In genomic region chr19:44796701-44797115, GRCh38 we compare ENCODE assay signal across 9 cellular contexts. TPM values are rescaled to one million over a fixed set of nuclear protein-coding genes. Genes with fewer than 3 reads are reported as not detected.
DNase-seq lines count a peak whose midpoint lies in the region; FAIRE-seq and TF ChIP-seq lines count a peak whose summit lies in the region.
"Had no signal": no experiment of that assay in that cellular context is flagged by ENCODE, and none has a peak within 500 bp of the region (broad histone marks: within the 10 kb centered on the region; RNA-seq: fewer than 3 reads in every experiment).

No MANE protein-coding gene starts in this region.

- peak; percentile 55 to 79 for DNase-seq in breast epithelium (ENCODE audit: low spot score in 2 of 2)
- DNase-seq in MCF 10A (ENCODE audit: unreplicated experiment): no peak
- DNase-seq in activated T-helper 1 cell treated with anti-CD3 and anti-CD28 coated beads, Interleukin-12 subunit alpha, Interleukin-12 subunit beta, Interleukin-2, Interleukin-4 antibody, amounts not matched to agents 30 ng/mL and 10 ng/mL and 1 ng/mL, durations not matched to agents 14 hours and 24 hours and 36 hours (ENCODE audit: low spot score): no peak
- peak; percentile 59 for DNase-seq in kidney
- no peak for DNase-seq in middle frontal gyrus (ENCODE audit: extremely low spot score, low spot score)
- no peak for DNase-seq in tibial artery
- no peak for DNase-seq in stimulated activated CD4-positive, alpha-beta T cell treated with anti-CD3 and anti-CD28 coated beads, Interleukin-12 subunit alpha, Interleukin-12 subunit beta, amount 100 ng/mL, for 4 hours
- DNase-seq in SK-N-DZ (ENCODE audit: low spot score): no peak

- no peak overlapping the region for H3K27ac Mint-ChIP-seq in MCF 10A (ENCODE audit: low read depth, unreplicated experiment)
- peak overlapping the region; percentile 78 for H3K27ac Mint-ChIP-seq in activated T-helper 1 cell treated with anti-CD3 and anti-CD28 coated beads, Interleukin-12 subunit alpha, Interleukin-12 subunit beta, Interleukin-2, Interleukin-4 antibody, amounts not matched to agents 30 ng/mL and 10 ng/mL and 1 ng/mL, durations not matched to agents 14 hours and 24 hours and 36 hours

- H3K36me3 ChIP-seq in breast epithelium (no peaks in the 10 kb centered on the region), kidney (ENCODE audit: control insufficient read depth in 1 of 2, insufficient read depth in 2 of 2, low read length in 2 of 2) (no peaks in the 10 kb centered on the region), tibial artery (peaks cover 0 to 5% (median 0%) of the 10 kb centered on the region in 3 donors)

- H3K27me3 ChIP-seq in breast epithelium: no peaks in the 10 kb centered on the region
- H3K27me3 ChIP-seq in tibial artery: no peaks in the 10 kb centered on the region

- no peak for TF ChIP-seq POLR2A in breast epithelium (IDR thresholded peaks at IDR 0.05)

- H3K4me3 ChIP-seq in breast epithelium (no peak overlapping the region), kidney (ENCODE audit: low read length in 2 of 2) (no peak overlapping the region), tibial artery (no peak overlapping the region)

- H3K4me1 Mint-ChIP-seq in MCF 10A (ENCODE audit: insufficient read depth, unreplicated experiment): no peaks in the 10 kb centered on the region
- H3K4me1 Mint-ChIP-seq in activated T-helper 1 cell treated with anti-CD3 and anti-CD28 coated beads, Interleukin-12 subunit alpha, Interleukin-12 subunit beta, Interleukin-2, Interleukin-4 antibody, amounts not matched to agents 30 ng/mL and 10 ng/mL and 1 ng/mL, durations not matched to agents 14 hours and 24 hours and 36 hours (ENCODE audit: low read depth): peaks cover 9% of the 10 kb centered on the region

- peaks cover 29% of the 10 kb centered on the region for H3K36me3 Mint-ChIP-seq in MCF 10A (ENCODE audit: insufficient read depth, unreplicated experiment)
- H3K36me3 Mint-ChIP-seq in activated T-helper 1 cell treated with anti-CD3 and anti-CD28 coated beads, Interleukin-12 subunit alpha, Interleukin-12 subunit beta, Interleukin-2, Interleukin-4 antibody, amounts not matched to agents 30 ng/mL and 10 ng/mL and 1 ng/mL, durations not matched to agents 14 hours and 24 hours and 36 hours (ENCODE audit: low read depth): no peaks in the 10 kb centered on the region

- TF ChIP-seq CTCF in breast epithelium (IDR thresholded peaks at IDR 0.05): no peak
- TF ChIP-seq CTCF in MCF 10A (IDR thresholded peaks at IDR 0.05; ENCODE audit: unreplicated experiment): no peak
- TF ChIP-seq CTCF in kidney (IDR thresholded peaks at IDR 0.05; ENCODE audit: borderline replicate concordance, extremely low read depth, insufficient read depth): no peak
- TF ChIP-seq CTCF in tibial artery (IDR thresholded peaks at IDR 0.05): no peak

- CTCF ChIA-PET in MCF 10A (lab: Yijun Ruan, JAX): interaction anchor here (2.8 to 3.9 kb wide), 2 partner anchors 13 to 73 kb away, joined by 8 to 27 read pairs; no protein-coding TSS in a partner anchor

- H3K4me1 ChIP-seq in breast epithelium: no peaks in the 10 kb centered on the region
- peaks cover 0 to 2% of the 10 kb centered on the region in 2 donors for H3K4me1 ChIP-seq in kidney (ENCODE audit: control insufficient read depth in 1 of 2, insufficient read depth in 1 of 2, low read depth in 1 of 2, low read length in 2 of 2)
- peaks cover 0 to 15% (median 2%) of the 10 kb centered on the region in 4 donors for H3K4me1 ChIP-seq in tibial artery

- no peak overlapping the region for H3K4me3 Mint-ChIP-seq in MCF 10A (ENCODE audit: unreplicated experiment)
- H3K4me3 Mint-ChIP-seq in activated T-helper 1 cell treated with anti-CD3 and anti-CD28 coated beads, Interleukin-12 subunit alpha, Interleukin-12 subunit beta, Interleukin-2, Interleukin-4 antibody, amounts not matched to agents 30 ng/mL and 10 ng/mL and 1 ng/mL, durations not matched to agents 14 hours and 24 hours and 36 hours: no peak overlapping the region

- H3K9me3 ChIP-seq in breast epithelium (no peaks in the 10 kb centered on the region), kidney (ENCODE audit: control insufficient read depth in 1 of 2, low read length in 2 of 2) (no peaks in the 10 kb centered on the region), tibial artery (no peaks in the 10 kb centered on the region)

- FAIRE-seq in kidney (lab: Jason Lieb, UNC): no peak
- FAIRE-seq: islet of Langerhans had no signal

- BruUV-seq in MCF 10A (replicated peaks; lab: Mats Ljungman, UMichigan): no TSS peak

- no peaks in the 10 kb centered on the region for H3K9me3 Mint-ChIP-seq in MCF 10A (ENCODE audit: unreplicated experiment)
- no peaks in the 10 kb centered on the region for H3K9me3 Mint-ChIP-seq in activated T-helper 1 cell treated with anti-CD3 and anti-CD28 coated beads, Interleukin-12 subunit alpha, Interleukin-12 subunit beta, Interleukin-2, Interleukin-4 antibody, amounts not matched to agents 30 ng/mL and 10 ng/mL and 1 ng/mL, durations not matched to agents 14 hours and 24 hours and 36 hours

- POLR2A ChIA-PET in MCF 10A (lab: Yijun Ruan, JAX): no interaction called here

- H3K27ac ChIP-seq in breast epithelium (peak overlapping the region; percentile 80 to 86), kidney (ENCODE audit: low read depth in 2 of 2, low read length in 2 of 2) (peak overlapping the region in 1 of 2 donors; percentile 41), tibial artery (no peak overlapping the region)

- H3K9ac ChIP-seq in kidney (ENCODE audit: low read length in 2 of 2): no peak overlapping the region

- no peaks in the 10 kb centered on the region for H3K27me3 Mint-ChIP-seq in MCF 10A (ENCODE audit: insufficient read depth, unreplicated experiment)
- peaks cover 3% of the 10 kb centered on the region for H3K27me3 Mint-ChIP-seq in activated T-helper 1 cell treated with anti-CD3 and anti-CD28 coated beads, Interleukin-12 subunit alpha, Interleukin-12 subunit beta, Interleukin-2, Interleukin-4 antibody, amounts not matched to agents 30 ng/mL and 10 ng/mL and 1 ng/mL, durations not matched to agents 14 hours and 24 hours and 36 hours (ENCODE audit: insufficient read depth)

- intact Hi-C loops in breast epithelium (cut with DNase I; ENCODE audit: low total_unique reads): no loop called here
- intact Hi-C loops in MCF 10A (cut with micrococcal nuclease): no loop called here
- intact Hi-C loops in activated T-helper 1 cell treated with anti-CD3 and anti-CD28 coated beads, Interleukin-12 subunit alpha, Interleukin-12 subunit beta, Interleukin-2, Interleukin-4 antibody, amounts not matched to agents 30 ng/mL and 10 ng/mL and 1 ng/mL, durations not matched to agents 14 hours and 24 hours and 36 hours (cut with micrococcal nuclease): no loop called here
- intact Hi-C loops in kidney (cut with DNase I): loop anchor here (10.0 kb wide), 1 partner anchor 48 kb away; the partner anchor contains the start of gene NECTIN2
- intact Hi-C loops in tibial artery (cut with DNase I; ENCODE audit: low total_unique reads): no loop called here

RNA-seq across cellular contexts. Expression of gene BCAM, which starts 12.2 kb away (rescaled TPM):
- total RNA-seq in breast epithelium: 100 to 1,000 TPM in 1 of 3 donors, 10 to 100 TPM in 2; 17.1 to 102 (median 75.4) TPM
- 2.9 and 5.0 TPM in 2 replicates for total RNA-seq in MCF 10A (2022)
- total RNA-seq in activated T-helper 1 cell treated with anti-CD3 and anti-CD28 coated beads, Interleukin-12 subunit alpha, Interleukin-12 subunit beta, Interleukin-2, Interleukin-4 antibody, amounts not matched to agents 30 ng/mL and 10 ng/mL and 1 ng/mL, durations not matched to agents 14 hours and 24 hours and 36 hours: not detected in 2 replicates
- 748 TPM for total RNA-seq in kidney
- 671 TPM for polyA plus RNA-seq in kidney (ENCODE audit: insufficient read depth, low read depth, low replicate concordance)
- polyA plus RNA-seq in SK-N-DZ (2014; cell fraction: cytosol; rRNA removed): 0.13 TPM in 1 of 2 replicates, not detected in the other
- polyA plus RNA-seq in SK-N-DZ (2014; cell fraction: nucleus; rRNA removed): 0.22 TPM in 1 of 2 replicates, not detected in the other

RNA-seq across cellular contexts. Expression of gene CBLC, which starts 19.0 kb away (rescaled TPM):
- total RNA-seq in breast epithelium (10 to 100 TPM in 2 of 3 donors, not detected in 1; 15.7 to 18.1 TPM), MCF 10A (2022) (9.6 and 14.6 TPM in 2 replicates), kidney (11.5 TPM)
- not detected in 2 replicates for total RNA-seq in activated T-helper 1 cell treated with anti-CD3 and anti-CD28 coated beads, Interleukin-12 subunit alpha, Interleukin-12 subunit beta, Interleukin-2, Interleukin-4 antibody, amounts not matched to agents 30 ng/mL and 10 ng/mL and 1 ng/mL, durations not matched to agents 14 hours and 24 hours and 36 hours
- polyA plus RNA-seq in kidney (ENCODE audit: insufficient read depth, low read depth, low replicate concordance): 8.2 TPM
- not detected in 2 replicates for polyA plus RNA-seq in SK-N-DZ (2014; cell fraction: cytosol; rRNA removed)
- not detected in 2 replicates for polyA plus RNA-seq in SK-N-DZ (2014; cell fraction: nucleus; rRNA removed)

RNA-seq across cellular contexts. Expression of gene BCL3, which starts 48.2 kb away (rescaled TPM):
- total RNA-seq in breast epithelium: 10 to 100 TPM in 2 of 3 donors, 1 to 10 TPM in 1; 4.3 to 37.6 (median 34.4) TPM
- total RNA-seq in MCF 10A (2022): 24.4 and 32.1 TPM in 2 replicates
- total RNA-seq in activated T-helper 1 cell treated with anti-CD3 and anti-CD28 coated beads, Interleukin-12 subunit alpha, Interleukin-12 subunit beta, Interleukin-2, Interleukin-4 antibody, amounts not matched to agents 30 ng/mL and 10 ng/mL and 1 ng/mL, durations not matched to agents 14 hours and 24 hours and 36 hours: 67.2 and 74.6 TPM in 2 replicates
- total RNA-seq in kidney: 86.8 TPM
- polyA plus RNA-seq in kidney (ENCODE audit: insufficient read depth, low read depth, low replicate concordance): 23.2 TPM
- 0.08 and 0.69 TPM in 2 replicates for polyA plus RNA-seq in SK-N-DZ (2014; cell fraction: cytosol; rRNA removed)
- 0.34 and 1.4 TPM in 2 replicates for polyA plus RNA-seq in SK-N-DZ (2014; cell fraction: nucleus; rRNA removed)

RNA-seq across cellular contexts. Expression of gene NECTIN2, which starts 49.4 kb away (rescaled TPM):
- total RNA-seq in breast epithelium: 100 to 1,000 TPM in 1 of 3 donors, 10 to 100 TPM in 2; 28.0 to 114 (median 86.6) TPM
- 46.5 and 56.7 TPM in 2 replicates for total RNA-seq in MCF 10A (2022)
- total RNA-seq in activated T-helper 1 cell treated with anti-CD3 and anti-CD28 coated beads, Interleukin-12 subunit alpha, Interleukin-12 subunit beta, Interleukin-2, Interleukin-4 antibody, amounts not matched to agents 30 ng/mL and 10 ng/mL and 1 ng/mL, durations not matched to agents 14 hours and 24 hours and 36 hours: 0.08 and 0.39 TPM in 2 replicates
- 110 TPM for total RNA-seq in kidney
- 111 TPM for polyA plus RNA-seq in kidney (ENCODE audit: insufficient read depth, low read depth, low replicate concordance)
- 7.6 and 16.4 TPM in 2 replicates for polyA plus RNA-seq in SK-N-DZ (2014; cell fraction: cytosol; rRNA removed)
- polyA plus RNA-seq in SK-N-DZ (2014; cell fraction: nucleus; rRNA removed): 3.0 and 4.2 TPM in 2 replicates

Comparison
In these comparisons a context has a peak if more than half of its experiments do, and no peak if none do; other contexts are left out.
1. DNase-seq: peak in breast epithelium (2 of 2) and kidney (single experiment); none in MCF 10A (single experiment), activated T-helper 1 cell treated with anti-CD3 and anti-CD28 coated beads, Interleukin-12 subunit alpha, Interleukin-12 subunit beta, Interleukin-2, Interleukin-4 antibody, amounts not matched to agents 30 ng/mL and 10 ng/mL and 1 ng/mL, durations not matched to agents 14 hours and 24 hours and 36 hours (single experiment), middle frontal gyrus (single experiment), tibial artery (0 of 2), stimulated activated CD4-positive, alpha-beta T cell treated with anti-CD3 and anti-CD28 coated beads, Interleukin-12 subunit alpha, Interleukin-12 subunit beta, amount 100 ng/mL, for 4 hours (single experiment) and SK-N-DZ (single experiment).
2. H3K27ac ChIP-seq: peak in breast epithelium (2 of 2); none in tibial artery (0 of 2).